In genomic region chr10:104349623-104350142, GRCh38 we compare ENCODE assay signal across 8 cellular contexts. TPM values are rescaled to one million over a fixed set of nuclear protein-coding genes. Genes with fewer than 3 reads are reported as not detected.
DNase-seq lines count a peak whose midpoint lies in the region; ATAC-seq and TF ChIP-seq lines count a peak whose summit lies in the region.

No MANE protein-coding gene starts in this region.

- H3K36me3 ChIP-seq in hepatocyte (replicated peaks; ENCODE audit: insufficient read depth, low read depth): no peaks in the 10 kb centered on the region
- H3K36me3 ChIP-seq in uterus: no peaks in the 10 kb centered on the region

- no peaks in the 10 kb centered on the region for H3K9me3 ChIP-seq in hepatocyte (ENCODE audit: low read depth)
- H3K9me3 ChIP-seq in uterus: no peaks in the 10 kb centered on the region

- H3K27me3 ChIP-seq in hepatocyte: no peaks in the 10 kb centered on the region
- H3K27me3 ChIP-seq in uterus: no peaks in the 10 kb centered on the region

- intact Hi-C loops in uterus (cut with DNase I; ENCODE audit: low total_unique reads): loop anchor here (5.0 kb wide), 1 partner anchor 42 kb away; no protein-coding TSS in a partner anchor

- TF ChIP-seq POLR2A in uterus (IDR thresholded peaks at IDR 0.05): no peak

- no peaks in the 10 kb centered on the region for H3K79me2 ChIP-seq in hepatocyte

- peaks cover 5% of the 10 kb centered on the region for H3K9me3 Mint-ChIP-seq in type B pancreatic cell

- peaks cover 17% of the 10 kb centered on the region for H3K27me3 Mint-ChIP-seq in type B pancreatic cell

- H3K4me3 ChIP-seq in hepatocyte (no peak overlapping the region), uterus (no peak overlapping the region)

- H3K27ac ChIP-seq in hepatocyte: peak overlapping the region; percentile 42
- H3K27ac ChIP-seq in uterus: peak overlapping the region; percentile 65 to 76

- peak overlapping the region; percentile 71 for H3K4me2 ChIP-seq in hepatocyte

- TF ChIP-seq CTCF in hepatocyte (IDR thresholded peaks at IDR 0.05; ENCODE audit: poor library complexity) (no peak), uterus (IDR thresholded peaks at IDR 0.05) (no peak), type B pancreatic cell (conservative IDR thresholded peaks at IDR 0.05) (no peak)

- H3K9me2 ChIP-seq in hepatocyte (replicated peaks; ENCODE audit: insufficient read depth): no peaks in the 10 kb centered on the region

- DNase-seq in RPMI8226 (peak; percentile 80), hepatocyte (ENCODE audit: low spot score) (peak; percentile 78), uterus (peak in 1 of 2 donors; percentile 57), SHP77 treated with DMSO at 0.1 percent for 48 hours (lab: John Stamatoyannopoulos, UW) (no peak), type B pancreatic cell (ENCODE audit: extremely low spot score, unreplicated experiment) (no peak)
- DNase-seq in NK-92 treated with Interleukin-12 subunit alpha and Interleukin-12 subunit beta, amount 100 ng/mL, for 24 hours (lab: John Stamatoyannopoulos, UW): no peak

- H3K4me3 Mint-ChIP-seq in type B pancreatic cell: no peak overlapping the region

- H3K4me1 Mint-ChIP-seq in type B pancreatic cell (ENCODE audit: unreplicated experiment): peaks cover 3% of the 10 kb centered on the region

- H2AFZ ChIP-seq in hepatocyte: peak overlapping the region; percentile 20

- no peaks in the 10 kb centered on the region for H3K36me3 Mint-ChIP-seq in type B pancreatic cell

- H4K20me1 ChIP-seq in hepatocyte (ENCODE audit: insufficient read depth, poor library complexity, severe bottlenecking): no peaks in the 10 kb centered on the region

- H3K4me1 ChIP-seq in hepatocyte (ENCODE audit: insufficient read depth) (no peaks in the 10 kb centered on the region), uterus (no peaks in the 10 kb centered on the region)

- peak; percentile 35 for ATAC-seq in GM19372 (IDR thresholded peaks at IDR 0.05; ENCODE audit: low read depth, unreplicated experiment)
- ATAC-seq in HG03066 (IDR thresholded peaks at IDR 0.05; ENCODE audit: low read depth, unreplicated experiment): peak; percentile 51

- 31% methylated on average over 5 of the region's 5 CpGs for WGBS in hepatocyte (ENCODE audit: low lambda C conversion rate, missing lambda C conversion rate)

- H3K27ac Mint-ChIP-seq in type B pancreatic cell: no peak overlapping the region

RNA-seq across cellular contexts. Expression of gene CFAP58, which starts 4.0 kb away (rescaled TPM):
- total RNA-seq in hepatocyte: 0.17 and 0.20 TPM in 2 replicates
- not detected in 2 replicates for polyA plus RNA-seq in hepatocyte
- total RNA-seq in uterus: 1 to 10 TPM in 3 of 4 donors, under 1 TPM in 1; 0.29 to 2.2 (median 1.3) TPM
- total RNA-seq in type B pancreatic cell (ENCODE audit: low replicate concordance): 0.24 and 0.34 TPM in 2 replicates

RNA-seq across cellular contexts. Expression of gene ITPRIP, which starts 11.4 kb away (rescaled TPM):
- total RNA-seq in hepatocyte (4.9 and 5.9 TPM in 2 replicates), uterus (10 to 100 TPM in 3 of 4 donors, 1 to 10 TPM in 1; 10.0 to 32.6 (median 22.4) TPM), type B pancreatic cell (ENCODE audit: low replicate concordance) (8.5 and 19.9 TPM in 2 replicates)
- 7.9 and 9.0 TPM in 2 replicates for polyA plus RNA-seq in hepatocyte

Comparison
In these comparisons a context has a peak if more than half of its experiments do, and no peak if none do; other contexts are left out.
1. DNase-seq: peak in RPMI8226 (single experiment) and hepatocyte (single experiment); none in NK-92 treated with Interleukin-12 subunit alpha and Interleukin-12 subunit beta, amount 100 ng/mL, for 24 hours (single experiment), SHP77 treated with DMSO at 0.1 percent for 48 hours (single experiment) and type B pancreatic cell (single experiment).